In the genomic region with DNA sequence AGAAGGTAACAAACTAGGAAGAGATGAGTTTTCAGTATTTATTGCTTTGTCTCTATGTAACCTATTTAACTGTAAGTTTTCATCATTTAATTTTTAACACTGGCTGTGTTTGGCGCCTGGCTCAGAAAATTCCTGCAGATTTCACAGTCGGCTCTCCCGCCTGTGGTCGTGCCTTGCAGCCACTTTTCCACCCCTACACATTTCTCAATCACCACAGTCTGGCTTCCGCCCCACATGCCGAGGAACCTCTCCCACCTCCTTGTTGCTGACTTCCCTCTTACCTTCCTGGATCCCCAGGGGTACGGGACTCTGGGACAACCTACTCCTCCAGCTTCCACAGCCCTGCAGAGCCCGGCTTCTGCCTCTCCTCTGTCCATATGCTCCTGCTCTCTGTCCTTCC, we compare ENCODE assay signal across 13 cellular contexts. TPM values are rescaled to one million over a fixed set of nuclear protein-coding genes. Genes with fewer than 3 reads are reported as not detected.
A peak's percentile ranks its signal among the peaks of the same experiment; 100 is the strongest.
DNase-seq lines count a peak whose midpoint lies in the region; ATAC-seq and TF ChIP-seq lines count a peak whose summit lies in the region.
"Had no signal": no experiment of that assay in that cellular context is flagged by ENCODE, and none has a peak within 500 bp of the region (broad histone marks: within the 10 kb centered on the region; RNA-seq: fewer than 3 reads in every experiment).

No MANE protein-coding gene starts in this region.

- peaks cover 2% of the 10 kb centered on the region for H3K36me3 Mint-ChIP-seq in activated naive CD4-positive, alpha-beta T cell treated with anti-CD3 and anti-CD28 coated beads, Interleukin-2, amount 50 U/mL, for 24 hours
- H3K36me3 Mint-ChIP-seq in activated CD4-positive, alpha-beta memory T cell treated with anti-CD3 and anti-CD28 coated beads, Interleukin-2, amount 10 ng/mL, durations not matched to agents 7 days and 5 days (ENCODE audit: low read depth), result peaks cover 11% of the 10 kb centered on the region

- intact Hi-C loops in esophagus muscularis mucosa (cut with DNase I), result no loop called here
- intact Hi-C loops in transverse colon (cut with DNase I; ENCODE audit: low total_unique reads), result no loop called here

- POLR2A ChIA-PET in activated CD4-positive, alpha-beta memory T cell treated with anti-CD3 and anti-CD28 coated beads, Interleukin-2, amount 10 ng/mL, durations not matched to agents 7 days and 5 days (lab: Charles Lee), result interaction anchor here (1.5 to 13.6 kb wide), 9 partner anchors 13 to 308 kb away, joined by 4 to 291 read pairs (median 16); a partner anchor contains a TSS

- H3K27me3 ChIP-seq in esophagus muscularis mucosa, result no peaks in the 10 kb centered on the region
- no peaks in the 10 kb centered on the region for H3K27me3 ChIP-seq in transverse colon
- H3K27me3 ChIP-seq: ascending aorta, esophagus squamous epithelium had no signal

- H3K4me1 Mint-ChIP-seq in activated naive CD4-positive, alpha-beta T cell treated with anti-CD3 and anti-CD28 coated beads, Interleukin-2, amount 50 U/mL, for 24 hours, result peaks cover 81% of the 10 kb centered on the region
- H3K4me1 Mint-ChIP-seq in activated CD4-positive, alpha-beta memory T cell treated with anti-CD3 and anti-CD28 coated beads, Interleukin-2, amount 10 ng/mL, durations not matched to agents 7 days and 5 days, result peaks cover 57% of the 10 kb centered on the region

- CTCF ChIA-PET in activated CD4-positive, alpha-beta memory T cell treated with anti-CD3 and anti-CD28 coated beads, Interleukin-2, amount 10 ng/mL, durations not matched to agents 7 days and 5 days (lab: Charles Lee), result interaction anchor here (1.4 to 2.8 kb wide), 5 partner anchors 9 to 138 kb away, joined by 4 to 17 read pairs (median 6); no protein-coding TSS in a partner anchor

- no peaks in the 10 kb centered on the region for H3K36me3 ChIP-seq in esophagus muscularis mucosa
- no peaks in the 10 kb centered on the region for H3K36me3 ChIP-seq in transverse colon
- H3K36me3 ChIP-seq: ascending aorta, esophagus squamous epithelium had no signal

- H3K27ac Mint-ChIP-seq in activated naive CD4-positive, alpha-beta T cell treated with anti-CD3 and anti-CD28 coated beads, Interleukin-2, amount 50 U/mL, for 24 hours, result peak overlapping the region; percentile 99
- H3K27ac Mint-ChIP-seq in activated CD4-positive, alpha-beta memory T cell treated with anti-CD3 and anti-CD28 coated beads, Interleukin-2, amount 10 ng/mL, durations not matched to agents 7 days and 5 days, result peak overlapping the region; percentile 98

- H3K4me3 ChIP-seq in esophagus muscularis mucosa (no peak overlapping the region), transverse colon (no peak overlapping the region)
- H3K4me3 ChIP-seq: ascending aorta had no signal

- TF ChIP-seq CTCF in esophagus muscularis mucosa (IDR thresholded peaks at IDR 0.05), result no peak
- no peak for TF ChIP-seq CTCF in transverse colon (IDR thresholded peaks at IDR 0.05)

- peaks cover 0 to 10% (median 4%) of the 10 kb centered on the region in 4 donors for H3K4me1 ChIP-seq in esophagus muscularis mucosa
- peaks cover 0 to 4% (median 1%) of the 10 kb centered on the region in 4 donors for H3K4me1 ChIP-seq in transverse colon

- peak overlapping the region; percentile 98 for H3K4me3 Mint-ChIP-seq in activated naive CD4-positive, alpha-beta T cell treated with anti-CD3 and anti-CD28 coated beads, Interleukin-2, amount 50 U/mL, for 24 hours
- H3K4me3 Mint-ChIP-seq in activated CD4-positive, alpha-beta memory T cell treated with anti-CD3 and anti-CD28 coated beads, Interleukin-2, amount 10 ng/mL, durations not matched to agents 7 days and 5 days, result peak overlapping the region; percentile 97
- H3K4me3 Mint-ChIP-seq: neural crest cell had no signal

- no peak for ATAC-seq in GM18520 (IDR thresholded peaks at IDR 0.05; ENCODE audit: unreplicated experiment)

- in situ Hi-C loops in transverse colon (cut with MboI; ENCODE audit: low pct_ligation_motif_present in 1 of 4, low pct_unique_long_range_greater_than_20kb in 1 of 4, low sequenced_read_pairs in 3 of 4), result no loop called here

- TF ChIP-seq EP300 in esophagus muscularis mucosa (IDR thresholded peaks at IDR 0.05) (no peak), transverse colon (IDR thresholded peaks at IDR 0.05; ENCODE audit: low read depth) (no peak)

- no peaks in the 10 kb centered on the region for H3K9me3 ChIP-seq in esophagus muscularis mucosa
- no peaks in the 10 kb centered on the region for H3K9me3 ChIP-seq in transverse colon
- H3K9me3 ChIP-seq: ascending aorta, esophagus squamous epithelium had no signal

- 77% methylated on average over 8 of the region's 8 CpGs for WGBS in esophagus muscularis mucosa
- WGBS in transverse colon (ENCODE audit: low coverage in 1 of 2), 2 donors, result 80 to 87% methylated on average over 8 of the region's 8 CpGs

- no peak overlapping the region for H3K27ac ChIP-seq in esophagus muscularis mucosa (replicated peaks in 1 of 4)
- peak overlapping the region in 3 of 4 donors; percentile 46 to 66 (median 51) for H3K27ac ChIP-seq in transverse colon
- H3K27ac ChIP-seq: ascending aorta had no signal

- no peak for DNase-seq in activated naive CD4-positive, alpha-beta T cell (lab: John Stamatoyannopoulos, UW)
- DNase-seq in activated CD4-positive, alpha-beta memory T cell treated with anti-CD3 and anti-CD28 coated beads, Interleukin-2, amount 10 ng/mL, durations not matched to agents 7 days and 5 days, result no peak
- DNase-seq in esophagus muscularis mucosa (ENCODE audit: extremely low spot score) (peak; percentile 86), transverse colon (no peak), HuH-7 (ENCODE audit: low spot score) (no peak), 8988T (no peak)
- DNase-seq: esophagus squamous epithelium, GOT3, NCI-H446 had no signal

- no peaks in the 10 kb centered on the region for H3K27me3 Mint-ChIP-seq in activated naive CD4-positive, alpha-beta T cell treated with anti-CD3 and anti-CD28 coated beads, Interleukin-2, amount 50 U/mL, for 24 hours
- no peaks in the 10 kb centered on the region for H3K27me3 Mint-ChIP-seq in activated CD4-positive, alpha-beta memory T cell treated with anti-CD3 and anti-CD28 coated beads, Interleukin-2, amount 10 ng/mL, durations not matched to agents 7 days and 5 days

- no peaks in the 10 kb centered on the region for H3K9me3 Mint-ChIP-seq in activated naive CD4-positive, alpha-beta T cell treated with anti-CD3 and anti-CD28 coated beads, Interleukin-2, amount 50 U/mL, for 24 hours
- H3K9me3 Mint-ChIP-seq in activated CD4-positive, alpha-beta memory T cell treated with anti-CD3 and anti-CD28 coated beads, Interleukin-2, amount 10 ng/mL, durations not matched to agents 7 days and 5 days, result no peaks in the 10 kb centered on the region
- H3K9me3 Mint-ChIP-seq: neural crest cell had no signal

- TF ChIP-seq POLR2A in esophagus muscularis mucosa (IDR thresholded peaks at IDR 0.05; ENCODE audit: low read depth) (no peak), transverse colon (IDR thresholded peaks at IDR 0.05) (no peak)

RNA-seq across cellular contexts. Expression of a gene that starts 41.6 kb away (rescaled TPM):
- 10 to 100 TPM; 69.8 to 80.6 TPM for total RNA-seq in activated CD4-positive, alpha-beta memory T cell treated with anti-CD3 and anti-CD28 coated beads, Interleukin-2, amount 10 ng/mL, durations not matched to agents 7 days and 5 days
- 10 to 100 TPM in 3 of 4 donors, 1 to 10 TPM in 1; 9.9 to 21.4 (median 15.2) TPM for total RNA-seq in esophagus muscularis mucosa
- 100 to 1,000 TPM in 3 of 4 donors, 10 to 100 TPM in 1; 29.9 to 237 (median 124) TPM for total RNA-seq in transverse colon

Comparison
In these comparisons a context has a peak if more than half of its experiments do, and no peak if none do; other contexts are left out.
1. H3K27ac ChIP-seq: peak in transverse colon (3 of 4); none in esophagus muscularis mucosa (0 of 4).